In the genomic region with DNA sequence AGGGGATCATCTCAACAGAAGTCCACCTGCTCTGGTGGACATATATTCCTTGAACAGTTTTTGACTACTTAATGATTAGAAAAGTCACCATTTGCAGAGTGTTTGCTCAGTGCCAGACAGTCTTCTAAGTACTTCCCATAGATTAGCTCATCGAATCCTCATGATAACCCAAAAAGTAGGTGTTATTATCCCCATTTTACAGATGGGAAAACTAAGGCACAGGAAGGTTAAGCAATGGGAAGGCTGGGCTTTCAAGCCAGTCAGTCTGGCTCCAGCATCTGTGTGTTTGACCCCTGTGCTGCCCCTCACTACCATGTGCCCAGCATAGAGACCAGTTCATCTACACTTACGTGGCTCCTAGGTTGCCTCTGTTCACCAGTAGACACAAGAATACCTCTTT, we compare ENCODE assay signal across 26 cellular contexts. TPM values are rescaled to one million over a fixed set of nuclear protein-coding genes. Genes with fewer than 3 reads are reported as not detected.
DNase-seq lines count a peak whose midpoint lies in the region; ATAC-seq, FAIRE-seq and TF ChIP-seq lines count a peak whose summit lies in the region.
"Had no signal": no experiment of that assay in that cellular context is flagged by ENCODE, and none has a peak within 500 bp of the region (broad histone marks: within the 10 kb centered on the region; RNA-seq: fewer than 3 reads in every experiment).

No MANE protein-coding gene starts in this region.

- CTCF ChIA-PET in K562 (lab: Yijun Ruan, JAX; ENCODE audit: low intra/inter-chr PET ratio) = no interaction called here

- H3K4me1 ChIP-seq in astrocyte (ENCODE audit: insufficient read depth, low read length) (no peaks in the 10 kb centered on the region), K562 (replicated peaks in 1 of 2; ENCODE audit: control insufficient read depth in 2 of 2, insufficient read depth in 2 of 2, low read length in 2 of 2) (no peaks in the 10 kb centered on the region), stomach smooth muscle (ENCODE audit: control insufficient read depth, insufficient read depth, low read length) (peaks cover 15% of the 10 kb centered on the region)
- H3K4me1 ChIP-seq: BE2C, BLaER1 had no signal

- H2AFZ ChIP-seq in astrocyte (ENCODE audit: low read depth, low read length) = no peak overlapping the region
- no peak overlapping the region for H2AFZ ChIP-seq in K562 (ENCODE audit: low read depth, low read length)

- H3K4me3 Mint-ChIP-seq in astrocyte (ENCODE audit: unreplicated experiment) (no peak overlapping the region), type B pancreatic cell (no peak overlapping the region)
- H3K4me3 Mint-ChIP-seq in activated T-helper 17 cell treated with anti-CD3 and anti-CD28 coated beads, Interleukin-2, amount 50 U/mL, for 72 hours = no peak overlapping the region
- H3K4me3 Mint-ChIP-seq: CD14-positive monocyte; CD4-positive, alpha-beta memory T cell; CD4-positive, CD25-positive, alpha-beta regulatory T cell; CD8-positive, alpha-beta memory T cell had no signal

- no peak for TF ChIP-seq CTCF in astrocyte (IDR thresholded peaks at IDR 0.05; ENCODE audit: insufficient read depth, low read depth, low read length)
- TF ChIP-seq CTCF in K562 (IDR thresholded peaks at IDR 0.05 in 2 of 3, conservative IDR thresholded peaks at IDR 0.05 in 1 of 3; ENCODE audit: insufficient read depth in 2 of 3, low read depth in 1 of 3, low read length in 3 of 3) = no peak
- TF ChIP-seq CTCF in type B pancreatic cell (conservative IDR thresholded peaks at IDR 0.05) = no peak

- DNase-seq in astrocyte (ENCODE audit: low read depth) = no peak
- no peak for DNase-seq in K562 (ENCODE audit: extremely low read depth in 1 of 4, low spot score in 3 of 4)
- DNase-seq in activated CD8-positive, alpha-beta memory T cell treated with anti-CD3 and anti-CD28 coated beads for 24 hours = no peak
- no peak for DNase-seq in type B pancreatic cell (ENCODE audit: extremely low spot score, unreplicated experiment)
- DNase-seq: 8988T; ACHN; BE2C; C1 segment of cervical spinal cord; CD4-positive, alpha-beta memory T cell; CD4-positive, CD25-positive, alpha-beta regulatory T cell; CD8-positive, alpha-beta memory T cell; COR-L47; DMS 273 treated with DMSO at 0.1 percent for 48 hours; DMS153; DMS79; DND-41; EL; GDM1 had no signal

- H3K9me1 ChIP-seq in K562 (ENCODE audit: control insufficient read depth, insufficient read depth, low read length) = no peaks in the 10 kb centered on the region

- peaks cover 9% of the 10 kb centered on the region for H3K4me1 Mint-ChIP-seq in astrocyte (ENCODE audit: low read depth, unreplicated experiment)
- H3K4me1 Mint-ChIP-seq in activated T-helper 17 cell treated with anti-CD3 and anti-CD28 coated beads, Interleukin-2, amount 50 U/mL, for 72 hours = no peaks in the 10 kb centered on the region
- peaks cover 12% of the 10 kb centered on the region for H3K4me1 Mint-ChIP-seq in type B pancreatic cell (ENCODE audit: unreplicated experiment)
- H3K4me1 Mint-ChIP-seq: CD14-positive monocyte; CD4-positive, alpha-beta memory T cell; CD4-positive, CD25-positive, alpha-beta regulatory T cell; CD8-positive, alpha-beta memory T cell had no signal

- FAIRE-seq in astrocyte (lab: Jason Lieb, UNC) = no peak
- FAIRE-seq in K562 (lab: Jason Lieb, UNC) = no peak
- FAIRE-seq: A204.1, GM12878, GM12892, GM18507 had no signal

- H3K27me3 ChIP-seq in astrocyte (ENCODE audit: insufficient read depth, low read length) (peaks cover 4% of the 10 kb centered on the region), K562 (ENCODE audit: control insufficient read depth in 2 of 2, insufficient read depth in 2 of 2, low read length in 2 of 2) (peaks cover 14 to 44% of the 10 kb centered on the region in 2 experiments), stomach smooth muscle (ENCODE audit: control insufficient read depth in 1 of 2, insufficient read depth in 2 of 2, low read length in 2 of 2) (no peaks in the 10 kb centered on the region)
- H3K27me3 ChIP-seq: BE2C, BLaER1 had no signal

- intact Hi-C loops in K562 (cut with micrococcal nuclease) = no loop called here

- peak overlapping the region; percentile 8 for H3K27ac Mint-ChIP-seq in astrocyte (ENCODE audit: unreplicated experiment)
- no peak overlapping the region for H3K27ac Mint-ChIP-seq in activated T-helper 17 cell treated with anti-CD3 and anti-CD28 coated beads, Interleukin-2, amount 50 U/mL, for 72 hours
- no peak overlapping the region for H3K27ac Mint-ChIP-seq in type B pancreatic cell
- H3K27ac Mint-ChIP-seq: CD14-positive monocyte had no signal

- H3K27ac ChIP-seq in astrocyte (ENCODE audit: low read depth, low read length) = no peak overlapping the region
- H3K27ac ChIP-seq in K562 (ENCODE audit: extremely low read depth, low read depth, low read length) = no peak overlapping the region
- peak overlapping the region; percentile 24 for H3K27ac ChIP-seq in stomach smooth muscle (ENCODE audit: low read length)
- H3K27ac ChIP-seq: BLaER1 had no signal

- 3% methylated on average over 2 of the region's 2 CpGs for WGBS in K562 (ENCODE audit: insufficient coverage, low coverage, missing lambda C conversion rate)

- peaks cover 2% of the 10 kb centered on the region for H3K9me3 Mint-ChIP-seq in astrocyte (ENCODE audit: unreplicated experiment)
- H3K9me3 Mint-ChIP-seq in activated T-helper 17 cell treated with anti-CD3 and anti-CD28 coated beads, Interleukin-2, amount 50 U/mL, for 72 hours = no peaks in the 10 kb centered on the region
- H3K9me3 Mint-ChIP-seq in type B pancreatic cell = no peaks in the 10 kb centered on the region
- H3K9me3 Mint-ChIP-seq: CD14-positive monocyte; CD4-positive, alpha-beta memory T cell; CD4-positive, CD25-positive, alpha-beta regulatory T cell; CD8-positive, alpha-beta memory T cell had no signal

- H3K4me2 ChIP-seq in astrocyte (ENCODE audit: low read length) (no peak overlapping the region), K562 (ENCODE audit: insufficient read depth, low read length) (no peak overlapping the region)
- H3K4me2 ChIP-seq: BLaER1 had no signal

- in situ Hi-C loops in K562 (cut with MboI) = no loop called here

- H3K27me3 Mint-ChIP-seq in astrocyte (ENCODE audit: low read depth, unreplicated experiment) = peaks cover 20% of the 10 kb centered on the region
- H3K27me3 Mint-ChIP-seq in activated T-helper 17 cell treated with anti-CD3 and anti-CD28 coated beads, Interleukin-2, amount 50 U/mL, for 72 hours = peaks cover 4% of the 10 kb centered on the region
- H3K27me3 Mint-ChIP-seq in type B pancreatic cell = peaks cover under 1% of the 10 kb centered on the region

- H3K4me3 ChIP-seq in astrocyte (ENCODE audit: insufficient read depth, low read depth, low read length) = no peak overlapping the region
- H3K4me3 ChIP-seq in K562 = no peak overlapping the region
- no peak overlapping the region for H3K4me3 ChIP-seq in stomach smooth muscle (ENCODE audit: low read length in 2 of 2)
- H3K4me3 ChIP-seq: BLaER1, GM12878 had no signal

- no peak for TF ChIP-seq RAD21 in K562 (CRISPR knock-in tag; conservative IDR thresholded peaks at IDR 0.05 in 1 of 2, IDR thresholded peaks at IDR 0.05 in 1 of 2)

- H3K9ac ChIP-seq in astrocyte (ENCODE audit: low read length) (no peak overlapping the region), K562 (ENCODE audit: insufficient read depth in 1 of 2, low read depth in 2 of 2, low read length in 2 of 2) (no peak overlapping the region), stomach smooth muscle (ENCODE audit: low read length in 2 of 2) (no peak overlapping the region)
- H3K9ac ChIP-seq: BLaER1 had no signal

- H3K79me2 ChIP-seq in astrocyte (ENCODE audit: insufficient read depth, low read length) (no peaks in the 10 kb centered on the region), K562 (ENCODE audit: control insufficient read depth, insufficient read depth, low read length) (no peaks in the 10 kb centered on the region)

- TF ChIP-seq EP300 in K562 (IDR thresholded peaks at IDR 0.05; ENCODE audit: low read length) = no peak

- no peak for ATAC-seq in K562
- ATAC-seq in activated T-helper 17 cell treated with anti-CD3 and anti-CD28 coated beads, Interleukin-2, amount 50 U/mL, for 72 hours (replicated peaks) = no peak
- ATAC-seq: GM12878 had no signal

- POLR2A ChIA-PET in K562 (lab: Yijun Ruan, JAX) = no interaction called here

- no peaks in the 10 kb centered on the region for H4K20me1 ChIP-seq in astrocyte (ENCODE audit: insufficient read depth, low read length)
- no peaks in the 10 kb centered on the region for H4K20me1 ChIP-seq in K562 (replicated peaks; ENCODE audit: control insufficient read depth, insufficient read depth, low read length)
- H4K20me1 ChIP-seq: BLaER1 had no signal

- no TSS peak for BruUV-seq in K562 (replicated peaks; lab: Mats Ljungman, UMichigan)

- peaks cover 9% of the 10 kb centered on the region for H3K36me3 Mint-ChIP-seq in astrocyte (ENCODE audit: low read depth, unreplicated experiment)
- no peaks in the 10 kb centered on the region for H3K36me3 Mint-ChIP-seq in activated T-helper 17 cell treated with anti-CD3 and anti-CD28 coated beads, Interleukin-2, amount 50 U/mL, for 72 hours (ENCODE audit: low read depth)
- no peaks in the 10 kb centered on the region for H3K36me3 Mint-ChIP-seq in type B pancreatic cell
- H3K36me3 Mint-ChIP-seq: CD14-positive monocyte; CD4-positive, alpha-beta memory T cell had no signal

- H3K36me3 ChIP-seq in astrocyte (ENCODE audit: insufficient read depth, low read length) = no peaks in the 10 kb centered on the region
- H3K36me3 ChIP-seq in K562 (ENCODE audit: control insufficient read depth, insufficient read depth, low read length) = no peaks in the 10 kb centered on the region
- H3K36me3 ChIP-seq in stomach smooth muscle (ENCODE audit: control insufficient read depth in 2 of 2, insufficient read depth in 2 of 2, low read length in 2 of 2) = peaks cover 0 to 21% of the 10 kb centered on the region in 2 donors
- H3K36me3 ChIP-seq: BE2C, BLaER1 had no signal

- no peak for TF ChIP-seq POLR2A in K562 (conservative IDR thresholded peaks at IDR 0.05)

- H3K9me3 ChIP-seq in astrocyte (ENCODE audit: insufficient read depth, low read depth, low read length) (no peaks in the 10 kb centered on the region), K562 (replicated peaks; ENCODE audit: control insufficient read depth, insufficient read depth, low read depth, low read length) (no peaks in the 10 kb centered on the region), stomach smooth muscle (ENCODE audit: control insufficient read depth in 2 of 2, low read length in 2 of 2) (no peaks in the 10 kb centered on the region)
- H3K9me3 ChIP-seq: BE2C, BLaER1 had no signal

RNA-seq across cellular contexts. Expression of a gene that starts 15.9 kb away (rescaled TPM):
- total RNA-seq in astrocyte (1.8 and 3.1 TPM in 2 replicates), K562 (2014; rRNA removed) (0.09 and 0.37 TPM in 2 replicates), K562 (2014; rRNA removed; fragmentation: Illumina TruSeq; extraction: Trizol) (0.26 and 0.36 TPM in 2 replicates), K562 (2015; rRNA removed; fragmentation: Illumina TruSeq; extraction: Trizol) (0.11 TPM in 1 of 2 replicates, not detected in the other), K562 (2021) (0.34 and 0.66 TPM in 2 replicates), type B pancreatic cell (ENCODE audit: low replicate concordance) (5.6 and 15.5 TPM in 2 replicates)
- total RNA-seq in K562 (2011; cell fraction: chromatin; rRNA removed; ENCODE audit: low replicate concordance) = 0.56 and 1.1 TPM in 2 replicates
- 0.50 and 0.79 TPM in 2 replicates for total RNA-seq in K562 (2011; cell fraction: nucleolus; rRNA removed)
- 1.3 and 2.3 TPM in 2 replicates for total RNA-seq in K562 (2011; cell fraction: nucleoplasm; rRNA removed)
- polyA plus RNA-seq in K562 (2011; rRNA removed) (0.15 and 0.33 TPM in 2 replicates), K562 (2014; fragmentation: Illumina TruSeq; extraction: Trizol) (0.10 and 0.18 TPM in 2 replicates), K562 (2014; fragmentation: Nextera tagmentation; extraction: Ambion mirVana) (under 1 TPM in 1 of 2 experiments, not detected in 1; 0.03 TPM), K562 (2014; rRNA removed) (0.19 and 0.30 TPM in 2 replicates)
- polyA plus RNA-seq in K562 (2011; cell fraction: cytosol; rRNA removed) = 0.09 and 0.18 TPM in 2 replicates
- polyA plus RNA-seq in K562 (2011; cell fraction: nucleus; rRNA removed) = 0.62 and 0.70 TPM in 2 replicates
- polyA plus RNA-seq in K562 (2012) = 0.28 and 0.44 TPM in 2 replicates
- polyA minus RNA-seq in K562 (2011; rRNA and poly(A)+ RNA removed) = 0.36 TPM in 1 of 2 replicates, not detected in the other
- not detected in 2 replicates for polyA minus RNA-seq in K562 (2011; cell fraction: cytosol; rRNA and poly(A)+ RNA removed)
- polyA minus RNA-seq in K562 (2011; cell fraction: nucleus; rRNA and poly(A)+ RNA removed) = 0.54 and 0.67 TPM in 2 replicates
- total RNA-seq in activated T-helper 17 cell treated with anti-CD3 and anti-CD28 coated beads, Interleukin-2, amount 50 U/mL, for 72 hours = 1 to 10 TPM in 1 of 2 donors, under 1 TPM in 1; 0.71 to 2.2 TPM
